1 cellular context compared by ENCODE assay signal in the genomic region with DNA sequence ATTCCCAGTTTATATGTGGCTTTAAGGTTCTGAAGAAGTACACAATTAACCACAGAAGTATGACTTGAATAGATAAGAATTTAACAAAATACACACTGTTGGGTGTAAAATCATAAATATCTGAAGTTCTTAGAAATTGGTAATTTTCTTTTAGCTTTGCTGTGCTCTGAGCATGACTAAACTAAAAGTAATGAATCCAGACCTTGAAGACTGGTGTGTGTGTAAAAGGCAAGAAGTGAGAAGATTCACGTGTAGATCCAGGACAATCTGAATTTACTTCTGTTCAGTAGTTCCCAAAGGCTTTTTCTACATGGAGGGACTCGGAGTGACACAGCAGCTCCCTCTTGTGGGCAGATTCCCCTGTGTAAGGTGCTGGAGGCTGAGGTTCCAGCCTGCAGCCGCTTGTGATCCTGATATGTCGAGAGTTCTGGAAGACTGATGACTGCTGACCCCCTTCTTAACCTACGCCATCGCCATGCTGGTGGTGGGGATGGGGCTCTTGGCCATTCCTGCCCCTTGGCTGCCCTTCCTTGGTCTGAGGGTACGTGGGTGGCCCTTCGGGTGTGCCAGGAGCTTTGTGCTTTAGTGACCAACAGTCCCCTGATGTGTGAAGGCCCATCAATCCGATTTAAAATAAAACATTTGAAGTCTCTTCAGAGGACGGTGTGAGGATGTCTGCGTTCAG.
TF ChIP-seq lines count a peak whose summit lies in the region.

No MANE protein-coding gene starts in this region.

TF ChIP-seq in GM12878, 131 proteins besides CTCF, POLR2A, EP300 and RAD21 (continued from another document):
- TF ChIP-seq, protein P1, sequence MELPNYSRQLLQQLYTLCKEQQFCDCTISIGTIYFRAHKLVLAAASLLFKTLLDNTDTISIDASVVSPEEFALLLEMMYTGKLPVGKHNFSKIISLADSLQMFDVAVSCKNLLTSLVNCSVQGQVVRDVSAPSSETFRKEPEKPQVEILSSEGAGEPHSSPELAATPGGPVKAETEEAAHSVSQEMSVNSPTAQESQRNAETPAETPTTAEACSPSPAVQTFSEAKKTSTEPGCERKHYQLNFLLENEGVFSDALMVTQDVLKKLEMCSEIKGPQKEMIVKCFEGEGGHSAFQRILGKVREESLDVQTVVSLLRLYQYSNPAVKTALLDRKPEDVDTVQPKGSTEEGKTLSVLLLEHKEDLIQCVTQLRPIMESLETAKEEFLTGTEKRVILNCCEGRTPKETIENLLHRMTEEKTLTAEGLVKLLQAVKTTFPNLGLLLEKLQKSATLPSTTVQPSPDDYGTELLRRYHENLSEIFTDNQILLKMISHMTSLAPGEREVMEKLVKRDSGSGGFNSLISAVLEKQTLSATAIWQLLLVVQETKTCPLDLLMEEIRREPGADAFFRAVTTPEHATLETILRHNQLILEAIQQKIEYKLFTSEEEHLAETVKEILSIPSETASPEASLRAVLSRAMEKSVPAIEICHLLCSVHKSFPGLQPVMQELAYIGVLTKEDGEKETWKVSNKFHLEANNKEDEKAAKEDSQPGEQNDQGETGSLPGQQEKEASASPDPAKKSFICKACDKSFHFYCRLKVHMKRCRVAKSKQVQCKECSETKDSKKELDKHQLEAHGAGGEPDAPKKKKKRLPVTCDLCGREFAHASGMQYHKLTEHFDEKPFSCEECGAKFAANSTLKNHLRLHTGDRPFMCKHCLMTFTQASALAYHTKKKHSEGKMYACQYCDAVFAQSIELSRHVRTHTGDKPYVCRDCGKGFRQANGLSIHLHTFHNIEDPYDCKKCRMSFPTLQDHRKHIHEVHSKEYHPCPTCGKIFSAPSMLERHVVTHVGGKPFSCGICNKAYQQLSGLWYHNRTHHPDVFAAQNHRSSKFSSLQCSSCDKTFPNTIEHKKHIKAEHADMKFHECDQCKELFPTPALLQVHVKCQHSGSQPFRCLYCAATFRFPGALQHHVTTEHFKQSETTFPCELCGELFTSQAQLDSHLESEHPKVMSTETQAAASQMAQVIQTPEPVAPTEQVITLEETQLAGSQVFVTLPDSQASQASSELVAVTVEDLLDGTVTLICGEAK (IDR thresholded peaks at IDR 0.05; ENCODE audit: borderline replicate concordance): no peak
- TF ChIP-seq YY1 (IDR thresholded peaks at IDR 0.05; ENCODE audit: low read depth, low read length): 0 out of 2 replicates have a peak, but pooled peaks have one; percentile 33
- TF ChIP-seq SMC3 (IDR thresholded peaks at IDR 0.05; ENCODE audit: borderline replicate concordance, low read length): peak; percentile 65; the same call in 1 of the 2 replicates
- no peak for TF ChIP-seq LARP7 (IDR thresholded peaks at IDR 0.05)
TF ChIP-seq in GM12878: peak in this region for 3.
